ENCODE assay signal across 13 cellular contexts in genomic region chr19:40756502-40757110, GRCh38. TPM values are rescaled to one million over a fixed set of nuclear protein-coding genes. Genes with fewer than 3 reads are reported as not detected.
A peak's percentile ranks its signal among the peaks of the same experiment; 100 is the strongest.
DNase-seq lines count a peak whose midpoint lies in the region; ATAC-seq and TF ChIP-seq lines count a peak whose summit lies in the region.
"Had no signal": no experiment of that assay in that cellular context is flagged by ENCODE, and none has a peak within 500 bp of the region (broad histone marks: within the 10 kb centered on the region; RNA-seq: fewer than 3 reads in every experiment).

No MANE protein-coding gene starts in this region.

- H3K4me3 ChIP-seq in epithelial cell of esophagus (ENCODE audit: low read length), result no peak overlapping the region
- H3K4me3 ChIP-seq in SJCRH30, result no peak overlapping the region
- H3K4me3 ChIP-seq: cardiac muscle cell, left ventricle myocardium inferior had no signal

- no peak overlapping the region for H3K27ac ChIP-seq in SJCRH30
- H3K27ac ChIP-seq: cardiac muscle cell, left ventricle myocardium inferior had no signal

- peaks cover 65% of the 10 kb centered on the region for H3K4me1 Mint-ChIP-seq in activated CD8-positive, alpha-beta T cell treated with anti-CD3 and anti-CD28 coated beads, Interleukin-2, amount 10 ng/mL, durations not matched to agents 7 days and 5 days (ENCODE audit: low read depth)

- no peaks in the 10 kb centered on the region for H3K9me3 Mint-ChIP-seq in activated CD8-positive, alpha-beta T cell treated with anti-CD3 and anti-CD28 coated beads, Interleukin-2, amount 10 ng/mL, durations not matched to agents 7 days and 5 days (ENCODE audit: insufficient read depth)

- CTCF ChIA-PET in activated CD8-positive, alpha-beta T cell treated with anti-CD3 and anti-CD28 coated beads, Interleukin-2, amount 10 ng/mL, durations not matched to agents 7 days and 5 days (lab: Charles Lee), result interaction anchor here (2.0 to 3.5 kb wide), 2 partner anchors 21 to 50 kb away, joined by 8 to 27 read pairs; partner anchors contain the start of gene RAB4B

- H3K9me3 ChIP-seq in SJCRH30 (replicated peaks), result no peaks in the 10 kb centered on the region
- H3K9me3 ChIP-seq: left ventricle myocardium inferior had no signal

- H3K27ac Mint-ChIP-seq in activated CD8-positive, alpha-beta T cell treated with anti-CD3 and anti-CD28 coated beads, Interleukin-2, amount 10 ng/mL, durations not matched to agents 7 days and 5 days, result peak overlapping the region; percentile 83

- TF ChIP-seq CTCF in epithelial cell of esophagus (IDR thresholded peaks at IDR 0.05; ENCODE audit: insufficient read depth, low read depth, low read length, missing control alignments), result no peak

- DNase-seq in activated CD4-positive, alpha-beta T cell treated with anti-CD3 and anti-CD28 coated beads for 4 hours, result peak; percentile 22 to 31
- DNase-seq in activated CD4-positive, alpha-beta T cell treated with anti-CD3 and anti-CD28 coated beads for 1 hour, result no peak
- no peak for DNase-seq in activated CD8-positive, alpha-beta T cell treated with anti-CD3 and anti-CD28 coated beads, Interleukin-2, amount 10 ng/mL, durations not matched to agents 7 days and 5 days
- DNase-seq in epithelial cell of esophagus (ENCODE audit: low read depth) (peak; percentile 74), GOT3 (lab: John Stamatoyannopoulos, UW) (no peak), SJCRH30 (no peak), NCI-H1417 (lab: John Stamatoyannopoulos, UW) (no peak)
- peak; percentile 77 for DNase-seq in stimulated activated CD8-positive, alpha-beta memory T cell treated with anti-CD3 and anti-CD28 coated beads, Interleukin-4, amount 100 ng/mL, for 48 hours
- DNase-seq: foreskin fibroblast, left ventricle myocardium inferior, NCI-H1105 had no signal

- H3K36me3 ChIP-seq in SJCRH30, result peaks cover 72% of the 10 kb centered on the region

- H3K36me3 Mint-ChIP-seq in activated CD8-positive, alpha-beta T cell treated with anti-CD3 and anti-CD28 coated beads, Interleukin-2, amount 10 ng/mL, durations not matched to agents 7 days and 5 days (ENCODE audit: low read depth), result peaks cover 74% of the 10 kb centered on the region

- no peaks in the 10 kb centered on the region for H3K4me1 ChIP-seq in SJCRH30

- H3K27me3 Mint-ChIP-seq in activated CD8-positive, alpha-beta T cell treated with anti-CD3 and anti-CD28 coated beads, Interleukin-2, amount 10 ng/mL, durations not matched to agents 7 days and 5 days (ENCODE audit: low read depth), result no peaks in the 10 kb centered on the region

- H3K4me3 Mint-ChIP-seq in activated CD8-positive, alpha-beta T cell treated with anti-CD3 and anti-CD28 coated beads, Interleukin-2, amount 10 ng/mL, durations not matched to agents 7 days and 5 days, result peak overlapping the region; percentile 42

- no peaks in the 10 kb centered on the region for H3K27me3 ChIP-seq in SJCRH30
- H3K27me3 ChIP-seq: cardiac muscle cell had no signal

- POLR2A ChIA-PET in activated CD8-positive, alpha-beta T cell treated with anti-CD3 and anti-CD28 coated beads, Interleukin-2, amount 10 ng/mL, durations not matched to agents 7 days and 5 days (lab: Charles Lee), result interaction anchor here (0.7 to 10.1 kb wide), 5 partner anchors 14 to 151 kb away, joined by 3 to 94 read pairs (median 3); partner anchors contain the start of gene RAB4B

- peak; percentile 9 for ATAC-seq in activated CD8-positive, alpha-beta T cell treated with anti-CD3 and anti-CD28 coated beads, Interleukin-2, amount 10 ng/mL, durations not matched to agents 7 days and 5 days
- ATAC-seq: Panc1 had no signal

RNA-seq across cellular contexts. Expression of gene SNRPA, which starts 5.6 kb away (rescaled TPM):
- 100 to 1,000 TPM; 175 to 183 TPM for total RNA-seq in activated CD8-positive, alpha-beta T cell treated with anti-CD3 and anti-CD28 coated beads, Interleukin-2, amount 10 ng/mL, durations not matched to agents 7 days and 5 days
- total RNA-seq in SJCRH30 (2014; rRNA removed; shearing (Covaris generic)), result 181 and 208 TPM in 2 replicates

RNA-seq across cellular contexts. Expression of gene ACTMAP, which starts 6.3 kb away (rescaled TPM):
- total RNA-seq in activated CD8-positive, alpha-beta T cell treated with anti-CD3 and anti-CD28 coated beads, Interleukin-2, amount 10 ng/mL, durations not matched to agents 7 days and 5 days, result 10 to 100 TPM; 15.2 to 17.1 TPM
- total RNA-seq in SJCRH30 (2014; rRNA removed; shearing (Covaris generic)), result 5.0 and 5.4 TPM in 2 replicates

RNA-seq across cellular contexts. Expression of gene MIA, which starts 18.7 kb away (rescaled TPM):
- total RNA-seq in activated CD8-positive, alpha-beta T cell treated with anti-CD3 and anti-CD28 coated beads, Interleukin-2, amount 10 ng/mL, durations not matched to agents 7 days and 5 days, result not detected
- 0.66 TPM in 1 of 2 replicates, not detected in the other for total RNA-seq in SJCRH30 (2014; rRNA removed; shearing (Covaris generic))
- total RNA-seq: cardiac muscle cell, left ventricle myocardium inferior had no signal

RNA-seq across cellular contexts. Expression of gene RAB4B, which starts 21.4 kb away (rescaled TPM):
- total RNA-seq in activated CD8-positive, alpha-beta T cell treated with anti-CD3 and anti-CD28 coated beads, Interleukin-2, amount 10 ng/mL, durations not matched to agents 7 days and 5 days, result 10 to 100 TPM; 50.2 to 53.1 TPM
- 10.5 and 11.1 TPM in 2 replicates for total RNA-seq in SJCRH30 (2014; rRNA removed; shearing (Covaris generic))

RNA-seq across cellular contexts. Expression of gene ITPKC, which starts 39.7 kb away (rescaled TPM):
- total RNA-seq in activated CD8-positive, alpha-beta T cell treated with anti-CD3 and anti-CD28 coated beads, Interleukin-2, amount 10 ng/mL, durations not matched to agents 7 days and 5 days, result 1 to 10 TPM; 4.7 to 5.3 TPM
- total RNA-seq in SJCRH30 (2014; rRNA removed; shearing (Covaris generic)), result 7.2 and 7.3 TPM in 2 replicates

Comparison
In these comparisons a context has a peak if more than half of its experiments do, and no peak if none do; other contexts are left out.
1. DNase-seq: peak in activated CD4-positive, alpha-beta T cell treated with anti-CD3 and anti-CD28 coated beads for 4 hours (2 of 2), epithelial cell of esophagus (single experiment) and stimulated activated CD8-positive, alpha-beta memory T cell treated with anti-CD3 and anti-CD28 coated beads, Interleukin-4, amount 100 ng/mL, for 48 hours (single experiment); none in activated CD4-positive, alpha-beta T cell treated with anti-CD3 and anti-CD28 coated beads for 1 hour (single experiment), activated CD8-positive, alpha-beta T cell treated with anti-CD3 and anti-CD28 coated beads, Interleukin-2, amount 10 ng/mL, durations not matched to agents 7 days and 5 days (single experiment), GOT3 (single experiment), SJCRH30 (0 of 2) and NCI-H1417 (0 of 3).